ENCODE assay signal across 9 cellular contexts in genomic region chr16:89193021-89193575, GRCh38. TPM values are rescaled to one million over a fixed set of nuclear protein-coding genes. Genes with fewer than 3 reads are reported as not detected.
DNase-seq lines count a peak whose midpoint lies in the region; ATAC-seq and TF ChIP-seq lines count a peak whose summit lies in the region.
"Had no signal": no experiment of that assay in that cellular context is flagged by ENCODE, and none has a peak within 500 bp of the region (broad histone marks: within the 10 kb centered on the region; RNA-seq: fewer than 3 reads in every experiment).

No MANE protein-coding gene starts in this region.

- WGBS in body of pancreas, 2 donors, result 9 to 14% methylated on average over 23 to 33 of the region's 34 CpGs
- 10% methylated on average over 29 to 34 of the region's 34 CpGs for WGBS in lung, 2 donors

- H3K4me1 ChIP-seq in OCI-LY7 (ENCODE audit: insufficient read depth, low read length, poor library complexity, severe bottlenecking), result no peaks in the 10 kb centered on the region
- H3K4me1 ChIP-seq in body of pancreas, result peaks cover 11% of the 10 kb centered on the region
- H3K4me1 ChIP-seq in lung (ENCODE audit: control insufficient read depth in 2 of 2, insufficient read depth in 2 of 2, low read length in 2 of 2), result no peaks in the 10 kb centered on the region

- TF ChIP-seq CTCF in OCI-LY7 (conservative IDR thresholded peaks at IDR 0.05; ENCODE audit: low read length), result no peak
- no peak for TF ChIP-seq CTCF in body of pancreas (IDR thresholded peaks at IDR 0.05)
- TF ChIP-seq CTCF in lung (IDR thresholded peaks at IDR 0.05; ENCODE audit: control extremely low read depth, extremely low read depth), result no peak

- no peaks in the 10 kb centered on the region for H4K20me1 ChIP-seq in OCI-LY7 (ENCODE audit: insufficient read depth, low read length)

- no peaks in the 10 kb centered on the region for H3K4me1 Mint-ChIP-seq in stimulated activated memory B cell treated with anti-CD40 and anti-IgM and Interleukin-4, amounts not matched to agents 10 μg/mL and 1 μg/mL and 100 μg/mL, for 72 hours

- H3K4me3 ChIP-seq in OCI-LY7 (ENCODE audit: low read depth, low read length, poor library complexity, severe bottlenecking), result no peak overlapping the region
- no peak overlapping the region for H3K4me3 ChIP-seq in body of pancreas
- H3K4me3 ChIP-seq in lung, result no peak overlapping the region

- CTCF ChIA-PET in OCI-LY7 (lab: Charles Lee; ENCODE audit: unreplicated experiment), result interaction anchor here (0.5 to 1.1 kb wide), 5 partner anchors 22 to 684 kb away, joined by 3 to 8 read pairs (median 3); partner anchors contain the start of gene CDH15

- no peak for TF ChIP-seq POLR2A in body of pancreas (IDR thresholded peaks at IDR 0.05)

- H3K9me2 ChIP-seq in OCI-LY7 (ENCODE audit: insufficient read depth, low read length), result no peaks in the 10 kb centered on the region

- no peaks in the 10 kb centered on the region for H3K36me3 ChIP-seq in OCI-LY7 (ENCODE audit: insufficient read depth, low read length)
- H3K36me3 ChIP-seq in body of pancreas (replicated peaks in 1 of 2; ENCODE audit: insufficient read depth in 1 of 2, low read depth in 2 of 2), result no peaks in the 10 kb centered on the region
- H3K36me3 ChIP-seq in lung (ENCODE audit: control insufficient read depth in 2 of 2, insufficient read depth in 2 of 2, low read length in 2 of 2), result no peaks in the 10 kb centered on the region

- intact Hi-C loops in OCI-LY7 (cut with micrococcal nuclease; ENCODE audit: unreplicated experiment) (loop anchor here (2.0 kb wide), 1 partner anchor 22 kb away; the partner anchor contains the start of gene CDH15), body of pancreas (cut with DNase I) (no loop called here)

- H3K4me3 Mint-ChIP-seq in stimulated activated memory B cell treated with anti-CD40 and anti-IgM and Interleukin-4, amounts not matched to agents 10 μg/mL and 1 μg/mL and 100 μg/mL, for 72 hours, result no peak overlapping the region

- no peak overlapping the region for H3K27ac ChIP-seq in OCI-LY7 (ENCODE audit: low read depth, low read length, poor library complexity, severe bottlenecking)
- H3K27ac ChIP-seq in body of pancreas, result peak overlapping the region in 1 of 4 donors; percentile 39
- no peak overlapping the region for H3K27ac ChIP-seq in lung (ENCODE audit: low read depth in 1 of 2, low read length in 1 of 2)

- peak; percentile 35 for DNase-seq in activated CD4-positive, alpha-beta T cell treated with anti-CD3 and anti-CD28 coated beads for 1 hour
- no peak for DNase-seq in activated CD4-positive, alpha-beta T cell treated with anti-CD3 and anti-CD28 coated beads, Interleukin-2, amount 50 U/mL, for 1 hour
- DNase-seq in OCI-LY7 (ENCODE audit: low spot score) (peak; percentile 72), body of pancreas (peak in 3 of 4 donors; percentile 19 to 87 (median 51)), lung (ENCODE audit: low spot score) (peak; percentile 91)

- no TSS peak for BruUV-seq in OCI-LY7 (replicated peaks; lab: Mats Ljungman, UMichigan)

- ATAC-seq in body of pancreas (peak; percentile 4), lung (ENCODE audit: insufficient read depth, low FRiP score) (peak; percentile 44), HG02938 (IDR thresholded peaks at IDR 0.05; ENCODE audit: unreplicated experiment) (no peak), GM18519 (IDR thresholded peaks at IDR 0.05; ENCODE audit: low FRiP score, unreplicated experiment) (no peak)
- no peak for ATAC-seq in stimulated activated memory B cell treated with anti-CD40 and anti-IgM and Interleukin-4, amounts not matched to agents 10 μg/mL and 1 μg/mL and 100 μg/mL, for 72 hours

- H3K27me3 Mint-ChIP-seq in stimulated activated memory B cell treated with anti-CD40 and anti-IgM and Interleukin-4, amounts not matched to agents 10 μg/mL and 1 μg/mL and 100 μg/mL, for 72 hours, result peaks cover 14% of the 10 kb centered on the region

- no peak overlapping the region for H3K27ac Mint-ChIP-seq in stimulated activated memory B cell treated with anti-CD40 and anti-IgM and Interleukin-4, amounts not matched to agents 10 μg/mL and 1 μg/mL and 100 μg/mL, for 72 hours

- no peaks in the 10 kb centered on the region for H3K9me3 Mint-ChIP-seq in stimulated activated memory B cell treated with anti-CD40 and anti-IgM and Interleukin-4, amounts not matched to agents 10 μg/mL and 1 μg/mL and 100 μg/mL, for 72 hours

- H3K4me2 ChIP-seq in OCI-LY7 (ENCODE audit: low read length), result no peak overlapping the region

- peaks cover 0 to 4% of the 10 kb centered on the region in 2 donors for H3K27me3 ChIP-seq in body of pancreas
- H3K27me3 ChIP-seq in lung (ENCODE audit: control insufficient read depth, insufficient read depth), result no peaks in the 10 kb centered on the region

- H3K36me3 Mint-ChIP-seq in stimulated activated memory B cell treated with anti-CD40 and anti-IgM and Interleukin-4, amounts not matched to agents 10 μg/mL and 1 μg/mL and 100 μg/mL, for 72 hours, result no peaks in the 10 kb centered on the region

- no peak overlapping the region for H2AFZ ChIP-seq in OCI-LY7 (ENCODE audit: low read length)

- H3K79me2 ChIP-seq in OCI-LY7 (ENCODE audit: insufficient read depth, low read depth, low read length), result no peaks in the 10 kb centered on the region

- POLR2A ChIA-PET in OCI-LY7 (lab: Charles Lee), result interaction anchor here (0.7 to 1.4 kb wide), 7 partner anchors 10 to 623 kb away, joined by 3 to 10 read pairs (median 4); partner anchors contain the start of genes CDH15, ZC3H18 and ZNF778

- H3K9me3 ChIP-seq in OCI-LY7 (ENCODE audit: low read length) (no peaks in the 10 kb centered on the region), body of pancreas (no peaks in the 10 kb centered on the region), lung (ENCODE audit: control insufficient read depth in 2 of 2, insufficient read depth in 1 of 2, low read length in 1 of 2) (no peaks in the 10 kb centered on the region)
- H3K9me3 ChIP-seq: Caco-2 had no signal

RNA-seq across cellular contexts. Expression of gene SLC22A31, which starts 7.2 kb away (rescaled TPM):
- not detected in 2 replicates for total RNA-seq in OCI-LY7 (2014; rRNA removed; shearing (Covaris generic))
- not detected in 2 replicates for total RNA-seq in OCI-LY7 (2022)
- 10 to 100 TPM in 1 of 2 donors, not detected in 1; 68.2 TPM for total RNA-seq in body of pancreas
- 100 to 1,000 TPM in 1 of 2 donors, 10 to 100 TPM in 1; 25.2 to 227 TPM for total RNA-seq in lung
- polyA plus RNA-seq in lung, result 100 to 1,000 TPM in 1 of 2 donors, 10 to 100 TPM in 1; 78.8 to 285 TPM

RNA-seq across cellular contexts. Expression of gene CDH15, which starts 21.6 kb away (rescaled TPM):
- total RNA-seq in OCI-LY7 (2014; rRNA removed; shearing (Covaris generic)), result not detected in 2 replicates
- total RNA-seq in OCI-LY7 (2022) (not detected in 2 replicates), body of pancreas (1 to 10 TPM in 1 of 2 donors, not detected in 1; 1.0 TPM), lung (1 to 10 TPM in 1 of 2 donors, under 1 TPM in 1; 0.09 to 1.9 TPM)
- 1 to 10 TPM in 1 of 2 donors, under 1 TPM in 1; 0.77 to 2.1 TPM for polyA plus RNA-seq in lung
- total RNA-seq: Caco-2 had no signal

RNA-seq across cellular contexts. Expression of gene ZNF778, which starts 24.4 kb away (rescaled TPM):
- total RNA-seq in OCI-LY7 (2014; rRNA removed; shearing (Covaris generic)), result 8.6 and 9.9 TPM in 2 replicates
- total RNA-seq in OCI-LY7 (2022) (8.2 and 9.4 TPM in 2 replicates), body of pancreas (1 to 10 TPM; 4.9 to 5.6 TPM), lung (10 to 100 TPM in 1 of 2 donors, 1 to 10 TPM in 1; 4.7 to 13.9 TPM)
- 1 to 10 TPM; 2.4 to 4.5 TPM for polyA plus RNA-seq in lung

Comparison
In these comparisons a context has a peak if more than half of its experiments do, and no peak if none do; other contexts are left out.
1. ATAC-seq: peak in body of pancreas (single experiment) and lung (single experiment); none in HG02938 (single experiment), GM18519 (single experiment) and stimulated activated memory B cell treated with anti-CD40 and anti-IgM and Interleukin-4, amounts not matched to agents 10 μg/mL and 1 μg/mL and 100 μg/mL, for 72 hours (single experiment).